In genomic region chr7:12725575-12726316, GRCh38 we compare ENCODE assay signal across 24 cellular contexts.
"Had no signal": no experiment of that assay in that cellular context is flagged by ENCODE, and none has a peak within 500 bp of the region (broad histone marks: within the 10 kb centered on the region; RNA-seq: fewer than 3 reads in every experiment).

No MANE protein-coding gene starts in this region.

- H3K27me3 ChIP-seq: Peyer's patch had no signal

- H3K27me3 Mint-ChIP-seq: activated naive CD8-positive, alpha-beta T cell; brain had no signal

- H3K36me3 ChIP-seq: Peyer's patch had no signal

- DNase-seq: activated CD4-positive, alpha-beta T cell treated with anti-CD3 and anti-CD28 coated beads for 48 hours; activated CD4-positive, alpha-beta T cell treated with anti-CD3 and anti-CD28 coated beads, Interleukin-2, amount 50 U/mL, for 4 hours; activated CD4-positive, CD25-positive, alpha-beta regulatory T cell treated with anti-CD3 and anti-CD28 coated beads, Interleukin-2, amount 50 U/mL, for 72 hours; activated CD8-positive, alpha-beta memory T cell treated with anti-CD3 and anti-CD28 coated beads, Interleukin-2, amount 50 U/mL, for 48 hours; activated CD8-positive, alpha-beta T cell treated with anti-CD3 and anti-CD28 coated beads, Interleukin-2, amount 10 ng/mL, durations not matched to agents 7 days and 5 days; activated gamma-delta T cell; activated naive CD4-positive, alpha-beta T cell treated with anti-CD3 and anti-CD28 coated beads for 36 hours; activated T-cell treated with anti-CD3 and anti-CD28 coated beads, Interleukin-2, amount 50 U/mL, for 1 hour; amygdala; Kasumi-1; KBM-7; NCI-H1105 treated with DMSO at 0.1 percent for 48 hours; NCI-H1436 treated with DMSO at 0.1 percent for 48 hours; NCI-H187; NCI-H2081; NCI-H510A treated with DMSO at 0.1 percent for 48 hours; NCI-H69; Peyer's patch; SIG-M5; T-helper 17 cell; T-helper 9 cell had no signal

- H3K4me3 Mint-ChIP-seq: activated CD8-positive, alpha-beta T cell treated with anti-CD3 and anti-CD28 coated beads, Interleukin-2, amount 10 ng/mL, durations not matched to agents 7 days and 5 days; activated naive CD4-positive, alpha-beta T cell treated with anti-CD3 and anti-CD28 coated beads for 36 hours; activated naive CD8-positive, alpha-beta T cell; brain; T-helper 17 cell; WTC11 had no signal

- H3K27ac Mint-ChIP-seq: activated CD8-positive, alpha-beta T cell treated with anti-CD3 and anti-CD28 coated beads, Interleukin-2, amount 10 ng/mL, durations not matched to agents 7 days and 5 days; activated naive CD4-positive, alpha-beta T cell treated with anti-CD3 and anti-CD28 coated beads for 36 hours; activated naive CD8-positive, alpha-beta T cell; T-helper 17 cell; WTC11 had no signal

- H3K9me3 ChIP-seq: Peyer's patch had no signal

- H3K27ac ChIP-seq: Peyer's patch had no signal

- ATAC-seq: activated CD8-positive, alpha-beta T cell treated with anti-CD3 and anti-CD28 coated beads, Interleukin-2, amount 10 ng/mL, durations not matched to agents 7 days and 5 days; T-helper 17 cell; WTC11 had no signal

- H3K36me3 Mint-ChIP-seq: activated naive CD8-positive, alpha-beta T cell; brain had no signal

- H3K9me3 Mint-ChIP-seq: activated naive CD4-positive, alpha-beta T cell treated with anti-CD3 and anti-CD28 coated beads for 36 hours; brain; WTC11 had no signal

- H3K4me3 ChIP-seq: Peyer's patch had no signal
